ENCODE assay signal across 38 cellular contexts in genomic region chr6:47070461-47070860, GRCh38. TPM values are rescaled to one million over a fixed set of nuclear protein-coding genes. Genes with fewer than 3 reads are reported as not detected.
"Had no signal": no experiment of that assay in that cellular context is flagged by ENCODE, and none has a peak within 500 bp of the region (broad histone marks: within the 10 kb centered on the region; RNA-seq: fewer than 3 reads in every experiment).

No MANE protein-coding gene starts in this region.

- H3K4me1 ChIP-seq: adrenal gland, ascending aorta, body of pancreas, breast epithelium had no signal

- H3K27me3 ChIP-seq: adrenal gland, ascending aorta, body of pancreas, brain microvascular endothelial cell, breast epithelium, cardiac muscle cell had no signal

- H3K36me3 ChIP-seq: adrenal gland, ascending aorta, brain microvascular endothelial cell, breast epithelium, cardiac muscle cell had no signal

- DNase-seq: activated effector memory CD4-positive, alpha-beta T cell treated with anti-CD3 and anti-CD28 coated beads, Interleukin-2, amount 50 U/mL, for 16 hours; activated effector memory CD4-positive, alpha-beta T cell treated with Interleukin-2 at 50 U/mL for 16 hours; activated gamma-delta T cell; activated gamma-delta T cell treated with Interleukin-2 at 50 U/mL for 16 hours; activated naive CD4-positive, alpha-beta T cell; activated naive CD4-positive, alpha-beta T cell treated with anti-CD3 and anti-CD28 coated beads for 36 hours; activated naive CD4-positive, alpha-beta T cell treated with anti-CD3 and anti-CD28 coated beads, Interleukin-2, amount 10 ng/mL, durations not matched to agents 7 days and 5 days; activated naive CD4-positive, alpha-beta T cell treated with anti-CD3 and anti-CD28 coated beads, Interleukin-2, amount 50 U/mL, for 16 hours; activated naive CD4-positive, alpha-beta T cell treated with Interleukin-2 at 50 U/mL for 16 hours; activated naive CD8-positive, alpha-beta T cell treated with anti-CD3 and anti-CD28 coated beads for 36 hours; activated naive CD8-positive, alpha-beta T cell treated with anti-CD3 and anti-CD28 coated beads, Interleukin-2, amount 10 ng/mL, durations not matched to agents 7 days and 5 days; activated naive CD8-positive, alpha-beta T cell treated with anti-CD3 and anti-CD28 coated beads, Interleukin-2, amount 50 U/mL, for 24 hours; activated T-cell treated with anti-CD3 and anti-CD28 coated beads, Interleukin-2, amount 50 U/mL, for 1 hour; activated T-cell treated with anti-CD3 and anti-CD28 coated beads, Interleukin-2, amount 50 U/mL, for 24 hours; activated T-cell treated with anti-CD3 and anti-CD28 coated beads, Interleukin-2, amount 50 U/mL, for 4 hours; activated T-cell treated with anti-CD3 and anti-CD28 coated beads, Interleukin-2, amount 50 U/mL, for 48 hours; activated T-cell treated with anti-CD3 and anti-CD28 coated beads, Interleukin-2, amount 50 U/mL, for 72 hours; adrenal gland; amniotic stem cell; amygdala; anterior cingulate cortex; aorta; body of pancreas; brain microvascular endothelial cell; caudate nucleus; central memory CD4-positive, alpha-beta T cell; cerebellar nuclear complex had no signal

- H3K4me3 ChIP-seq: adrenal gland, ascending aorta, body of pancreas, breast epithelium, cardiac muscle cell had no signal

- FAIRE-seq: astrocyte, bronchial epithelial cell had no signal

- H3K27ac ChIP-seq: adrenal gland, ascending aorta, body of pancreas, brain microvascular endothelial cell, breast epithelium, cardiac muscle cell had no signal

- ATAC-seq: activated naive CD4-positive, alpha-beta T cell treated with anti-CD3 and anti-CD28 coated beads, Interleukin-2, amount 50 U/mL, for 72 hours; activated naive CD8-positive, alpha-beta T cell treated with anti-CD3 and anti-CD28 coated beads, Interleukin-2, amount 50 U/mL, for 24 hours; activated T-cell treated with anti-CD3 and anti-CD28 coated beads, Interleukin-2, amount 50 U/mL, for 4 hours; activated T-cell treated with anti-CD3 and anti-CD28 coated beads, Interleukin-2, amount 50 U/mL, for 72 hours; activated T-helper 17 cell treated with anti-CD3 and anti-CD28 coated beads, Interleukin-2, amount 50 U/mL, for 72 hours; body of pancreas had no signal

- H3K9me3 ChIP-seq: adrenal gland, ascending aorta, body of pancreas, breast epithelium had no signal

RNA-seq across cellular contexts. Expression of gene ADGRF1, which starts 28.3 kb away (rescaled TPM):
- total RNA-seq: activated naive CD4-positive, alpha-beta T cell treated with anti-CD3 and anti-CD28 coated beads for 36 hours; activated naive CD4-positive, alpha-beta T cell treated with anti-CD3 and anti-CD28 coated beads, Interleukin-2, amount 50 U/mL, for 72 hours; activated naive CD8-positive, alpha-beta T cell treated with anti-CD3 and anti-CD28 coated beads for 36 hours; activated naive CD8-positive, alpha-beta T cell treated with anti-CD3 and anti-CD28 coated beads, Interleukin-2, amount 10 ng/mL, durations not matched to agents 7 days and 5 days; activated T-cell treated with anti-CD3 and anti-CD28 coated beads, Interleukin-2, amount 50 U/mL, for 72 hours; activated T-helper 1 cell treated with anti-CD3 and anti-CD28 coated beads, Interleukin-12 subunit alpha, Interleukin-12 subunit beta, Interleukin-2, Interleukin-4 antibody, amounts not matched to agents 30 ng/mL and 10 ng/mL and 1 ng/mL, durations not matched to agents 14 hours and 24 hours and 36 hours; activated T-helper 17 cell treated with anti-CD3 and anti-CD28 coated beads, Interleukin-2, amount 50 U/mL, for 72 hours; activated T-helper 2 cell treated with anti-CD3 and anti-CD28 coated beads, Interferon-gamma antibody, Interleukin-2, Interleukin-4, amounts not matched to agents 10 μg/mL and 5 μg/mL and 100 μg/mL, durations not matched to agents 14 hours and 24 hours and 36 hours; aorta; ascending aorta; cardiac muscle cell; cardiac septum; chondrocyte had no signal
- polyA plus RNA-seq: aorta, cardiac muscle cell had no signal
